8 cellular contexts compared by ENCODE assay signal in genomic region chr3:114308830-114309229, GRCh38.
DNase-seq lines count a peak whose midpoint lies in the region; ATAC-seq and TF ChIP-seq lines count a peak whose summit lies in the region.

No MANE protein-coding gene starts in this region.

- peak; percentile 36 for TF ChIP-seq POLR2A in GM19099 (IDR thresholded peaks at IDR 0.05; ENCODE audit: extremely low read depth, insufficient read length, low read depth)

- peak; percentile 79 for ATAC-seq in HG03097 (IDR thresholded peaks at IDR 0.05; ENCODE audit: low FRiP score, unreplicated experiment)

- DNase-seq in activated T-cell treated with anti-CD3 and anti-CD28 coated beads for 1 hour (ENCODE audit: low read depth): peak; percentile 26
- DNase-seq in stimulated activated CD4-positive, alpha-beta T cell treated with anti-CD3 and anti-CD28 coated beads, Interleukin-2, amount 100 ng/mL, for 24 hours: peak; percentile 55 to 66
- DNase-seq in DMS53 treated with DMSO at 0.1 percent for 48 hours (lab: John Stamatoyannopoulos, UW; ENCODE audit: unreplicated experiment): no peak
- no peak for DNase-seq in COR-L47 (lab: John Stamatoyannopoulos, UW)
- DNase-seq in MV-4-11 (lab: John Stamatoyannopoulos, UW): no peak
- DNase-seq in NCI-H345 treated with DMSO at 0.1 percent for 48 hours (lab: John Stamatoyannopoulos, UW; ENCODE audit: unreplicated experiment): no peak

Comparison
In these comparisons a context has a peak if more than half of its experiments do, and no peak if none do; other contexts are left out.
1. DNase-seq: peak in activated T-cell treated with anti-CD3 and anti-CD28 coated beads for 1 hour (single experiment) and stimulated activated CD4-positive, alpha-beta T cell treated with anti-CD3 and anti-CD28 coated beads, Interleukin-2, amount 100 ng/mL, for 24 hours (2 of 2); none in DMS53 treated with DMSO at 0.1 percent for 48 hours (single experiment), COR-L47 (single experiment), MV-4-11 (single experiment) and NCI-H345 treated with DMSO at 0.1 percent for 48 hours (single experiment).